Comparison of ENCODE assay signal across 21 cellular contexts in the genomic region with DNA sequence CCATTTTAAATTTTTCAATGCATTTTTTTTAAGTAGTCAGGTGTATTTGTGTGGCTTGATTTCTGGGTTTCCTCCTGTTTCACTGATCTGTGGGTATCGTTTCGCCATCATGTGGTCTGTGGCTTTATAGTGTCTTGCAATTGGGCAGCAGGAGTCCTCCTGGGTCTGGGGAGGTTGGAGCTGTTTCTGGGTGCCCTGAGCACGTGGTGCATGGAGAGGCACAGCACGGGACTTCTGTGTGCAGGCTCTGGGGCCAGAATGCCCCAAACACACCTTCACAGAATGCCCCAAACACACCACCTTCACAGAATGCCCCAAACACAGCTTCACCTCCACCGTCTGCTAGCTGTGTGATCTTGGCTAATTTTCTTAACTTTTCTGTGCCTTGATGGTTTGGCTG.
DNase-seq lines count a peak whose midpoint lies in the region; ATAC-seq and TF ChIP-seq lines count a peak whose summit lies in the region.
"Had no signal": no experiment of that assay in that cellular context is flagged by ENCODE, and none has a peak within 500 bp of the region (broad histone marks: within the 10 kb centered on the region; RNA-seq: fewer than 3 reads in every experiment).

No MANE protein-coding gene starts in this region.

- H3K27ac ChIP-seq in endodermal cell (ENCODE audit: low read depth, low read length) (no peak overlapping the region), upper lobe of right lung (no peak overlapping the region)
- H3K27ac ChIP-seq: A549, testis had no signal

- no peaks in the 10 kb centered on the region for H3K9me3 ChIP-seq in endodermal cell (ENCODE audit: control insufficient read depth, low read length)
- no peaks in the 10 kb centered on the region for H3K9me3 ChIP-seq in upper lobe of right lung
- H3K9me3 ChIP-seq: BE2C, mucosa of descending colon, testis had no signal

- H3K4me3 Mint-ChIP-seq in activated CD4-positive, alpha-beta memory T cell treated with anti-CD3 and anti-CD28 coated beads for 36 hours: no peak overlapping the region
- H3K4me3 Mint-ChIP-seq in activated CD4-positive, alpha-beta memory T cell treated with anti-CD3 and anti-CD28 coated beads, Interleukin-2, amount 10 ng/mL, durations not matched to agents 7 days and 5 days: no peak overlapping the region
- no peak overlapping the region for H3K4me3 Mint-ChIP-seq in endodermal cell
- H3K4me3 Mint-ChIP-seq: activated naive CD8-positive, alpha-beta T cell; GM23338; neural crest cell; stimulated activated naive B cell treated with anti-CD40 and anti-IgM and Interleukin-4, amounts not matched to agents 10 μg/mL and 1 μg/mL and 100 μg/mL, for 72 hours had no signal

- H3K4me3 ChIP-seq in endodermal cell (ENCODE audit: low read length): no peak overlapping the region
- H3K4me3 ChIP-seq in upper lobe of right lung: no peak overlapping the region
- H3K4me3 ChIP-seq: A549, GM23338, mucosa of descending colon, testis had no signal

- peaks cover 2% of the 10 kb centered on the region for H3K27me3 Mint-ChIP-seq in activated CD4-positive, alpha-beta memory T cell treated with anti-CD3 and anti-CD28 coated beads for 36 hours
- no peaks in the 10 kb centered on the region for H3K27me3 Mint-ChIP-seq in activated CD4-positive, alpha-beta memory T cell treated with anti-CD3 and anti-CD28 coated beads, Interleukin-2, amount 10 ng/mL, durations not matched to agents 7 days and 5 days
- no peaks in the 10 kb centered on the region for H3K27me3 Mint-ChIP-seq in endodermal cell (ENCODE audit: insufficient read depth)

- peak; percentile 5 for DNase-seq in activated CD4-positive, alpha-beta memory T cell treated with anti-CD3 and anti-CD28 coated beads for 36 hours
- DNase-seq in activated CD4-positive, alpha-beta memory T cell treated with anti-CD3 and anti-CD28 coated beads, Interleukin-2, amount 10 ng/mL, durations not matched to agents 7 days and 5 days: no peak
- DNase-seq in MV-4-11 (lab: John Stamatoyannopoulos, UW) (peak; percentile 75), endodermal cell (peak; percentile 11), upper lobe of right lung (peak; percentile 8), activated gamma-delta T cell (lab: John Stamatoyannopoulos, UW) (no peak), GM19240 (ENCODE audit: insufficient read length, low spot score) (no peak)
- DNase-seq: activated CD4-positive, alpha-beta T cell treated with anti-CD3 and anti-CD28 coated beads for 1 hour; BE2C; foreskin fibroblast; NCI-H1417; NCI-H510A treated with DMSO at 0.1 percent for 48 hours; small intestine; stimulated activated naive B cell treated with anti-CD40 and anti-IgM and Interleukin-4, amounts not matched to agents 10 μg/mL and 1 μg/mL and 100 μg/mL, for 72 hours; testis had no signal

- H3K4me1 ChIP-seq in endodermal cell (ENCODE audit: control insufficient read depth, insufficient read depth, low read length) (no peaks in the 10 kb centered on the region), upper lobe of right lung (no peaks in the 10 kb centered on the region)
- H3K4me1 ChIP-seq: testis had no signal

- ATAC-seq in upper lobe of right lung (no peak), GM21576 (IDR thresholded peaks at IDR 0.05; ENCODE audit: unreplicated experiment) (no peak)
- ATAC-seq: A549; GM23338; mucosa of descending colon; stimulated activated naive B cell treated with anti-CD40 and anti-IgM and Interleukin-4, amounts not matched to agents 10 μg/mL and 1 μg/mL and 100 μg/mL, for 72 hours had no signal

- H3K36me3 ChIP-seq in endodermal cell (ENCODE audit: control insufficient read depth, insufficient read depth, low read length) (no peaks in the 10 kb centered on the region), upper lobe of right lung (no peaks in the 10 kb centered on the region)
- H3K36me3 ChIP-seq: BE2C had no signal

- peaks cover 2% of the 10 kb centered on the region for H3K9me3 Mint-ChIP-seq in activated CD4-positive, alpha-beta memory T cell treated with anti-CD3 and anti-CD28 coated beads for 36 hours
- no peaks in the 10 kb centered on the region for H3K9me3 Mint-ChIP-seq in activated CD4-positive, alpha-beta memory T cell treated with anti-CD3 and anti-CD28 coated beads, Interleukin-2, amount 10 ng/mL, durations not matched to agents 7 days and 5 days
- peaks cover 5% of the 10 kb centered on the region for H3K9me3 Mint-ChIP-seq in endodermal cell
- H3K9me3 Mint-ChIP-seq: neural crest cell had no signal

- intact Hi-C loops in activated CD4-positive, alpha-beta memory T cell treated with anti-CD3 and anti-CD28 coated beads for 36 hours (cut with micrococcal nuclease): no loop called here
- intact Hi-C loops in upper lobe of right lung (cut with DNase I): no loop called here

- no peak for TF ChIP-seq CTCF in endodermal cell (conservative IDR thresholded peaks at IDR 0.05)
- no peak for TF ChIP-seq CTCF in upper lobe of right lung (IDR thresholded peaks at IDR 0.05)

- 80 to 89% methylated on average over 1 to 5 of the region's 5 CpGs for WGBS in endodermal cell (ENCODE audit: insufficient coverage in 1 of 2, insufficient read length in 1 of 2), 2 experiments

- no peaks in the 10 kb centered on the region for H3K36me3 Mint-ChIP-seq in activated CD4-positive, alpha-beta memory T cell treated with anti-CD3 and anti-CD28 coated beads for 36 hours
- H3K36me3 Mint-ChIP-seq in activated CD4-positive, alpha-beta memory T cell treated with anti-CD3 and anti-CD28 coated beads, Interleukin-2, amount 10 ng/mL, durations not matched to agents 7 days and 5 days (ENCODE audit: low read depth): no peaks in the 10 kb centered on the region
- H3K36me3 Mint-ChIP-seq in endodermal cell (ENCODE audit: low read depth): no peaks in the 10 kb centered on the region
- H3K36me3 Mint-ChIP-seq: activated naive CD8-positive, alpha-beta T cell; stimulated activated naive B cell treated with anti-CD40 and anti-IgM and Interleukin-4, amounts not matched to agents 10 μg/mL and 1 μg/mL and 100 μg/mL, for 72 hours had no signal

- H3K9ac ChIP-seq in endodermal cell (ENCODE audit: extremely low read depth, low read length, poor library complexity, severe bottlenecking): no peak overlapping the region

- H3K27ac Mint-ChIP-seq in activated CD4-positive, alpha-beta memory T cell treated with anti-CD3 and anti-CD28 coated beads for 36 hours: no peak overlapping the region
- H3K27ac Mint-ChIP-seq in activated CD4-positive, alpha-beta memory T cell treated with anti-CD3 and anti-CD28 coated beads, Interleukin-2, amount 10 ng/mL, durations not matched to agents 7 days and 5 days: no peak overlapping the region
- no peak overlapping the region for H3K27ac Mint-ChIP-seq in endodermal cell
- H3K27ac Mint-ChIP-seq: activated naive CD8-positive, alpha-beta T cell; GM23338; stimulated activated naive B cell treated with anti-CD40 and anti-IgM and Interleukin-4, amounts not matched to agents 10 μg/mL and 1 μg/mL and 100 μg/mL, for 72 hours had no signal

- POLR2A ChIA-PET in activated CD4-positive, alpha-beta memory T cell treated with anti-CD3 and anti-CD28 coated beads for 36 hours (lab: Charles Lee): no interaction called here
- POLR2A ChIA-PET in activated CD4-positive, alpha-beta memory T cell treated with anti-CD3 and anti-CD28 coated beads, Interleukin-2, amount 10 ng/mL, durations not matched to agents 7 days and 5 days (lab: Charles Lee): no interaction called here

- peaks cover 3% of the 10 kb centered on the region for H3K4me1 Mint-ChIP-seq in activated CD4-positive, alpha-beta memory T cell treated with anti-CD3 and anti-CD28 coated beads for 36 hours (ENCODE audit: low read depth)
- H3K4me1 Mint-ChIP-seq in activated CD4-positive, alpha-beta memory T cell treated with anti-CD3 and anti-CD28 coated beads, Interleukin-2, amount 10 ng/mL, durations not matched to agents 7 days and 5 days: peaks cover 7% of the 10 kb centered on the region
- H3K4me1 Mint-ChIP-seq in endodermal cell: no peaks in the 10 kb centered on the region
- H3K4me1 Mint-ChIP-seq: GM23338 had no signal

- CTCF ChIA-PET in activated CD4-positive, alpha-beta memory T cell treated with anti-CD3 and anti-CD28 coated beads for 36 hours (lab: Charles Lee): no interaction called here
- CTCF ChIA-PET in activated CD4-positive, alpha-beta memory T cell treated with anti-CD3 and anti-CD28 coated beads, Interleukin-2, amount 10 ng/mL, durations not matched to agents 7 days and 5 days (lab: Charles Lee): no interaction called here

- H3K27me3 ChIP-seq in endodermal cell (ENCODE audit: control insufficient read depth, insufficient read depth, low read length, poor library complexity, severe bottlenecking) (no peaks in the 10 kb centered on the region), upper lobe of right lung (peaks cover 6% of the 10 kb centered on the region)
- H3K27me3 ChIP-seq: BE2C, testis had no signal

Comparison
In these comparisons a context has a peak if more than half of its experiments do, and no peak if none do; other contexts are left out.
1. DNase-seq: peak in activated CD4-positive, alpha-beta memory T cell treated with anti-CD3 and anti-CD28 coated beads for 36 hours (single experiment), MV-4-11 (single experiment), endodermal cell (single experiment) and upper lobe of right lung (single experiment); none in activated CD4-positive, alpha-beta memory T cell treated with anti-CD3 and anti-CD28 coated beads, Interleukin-2, amount 10 ng/mL, durations not matched to agents 7 days and 5 days (single experiment), activated gamma-delta T cell (single experiment) and GM19240 (single experiment).